ENCODE assay signal across 17 cellular contexts in the genomic region with DNA sequence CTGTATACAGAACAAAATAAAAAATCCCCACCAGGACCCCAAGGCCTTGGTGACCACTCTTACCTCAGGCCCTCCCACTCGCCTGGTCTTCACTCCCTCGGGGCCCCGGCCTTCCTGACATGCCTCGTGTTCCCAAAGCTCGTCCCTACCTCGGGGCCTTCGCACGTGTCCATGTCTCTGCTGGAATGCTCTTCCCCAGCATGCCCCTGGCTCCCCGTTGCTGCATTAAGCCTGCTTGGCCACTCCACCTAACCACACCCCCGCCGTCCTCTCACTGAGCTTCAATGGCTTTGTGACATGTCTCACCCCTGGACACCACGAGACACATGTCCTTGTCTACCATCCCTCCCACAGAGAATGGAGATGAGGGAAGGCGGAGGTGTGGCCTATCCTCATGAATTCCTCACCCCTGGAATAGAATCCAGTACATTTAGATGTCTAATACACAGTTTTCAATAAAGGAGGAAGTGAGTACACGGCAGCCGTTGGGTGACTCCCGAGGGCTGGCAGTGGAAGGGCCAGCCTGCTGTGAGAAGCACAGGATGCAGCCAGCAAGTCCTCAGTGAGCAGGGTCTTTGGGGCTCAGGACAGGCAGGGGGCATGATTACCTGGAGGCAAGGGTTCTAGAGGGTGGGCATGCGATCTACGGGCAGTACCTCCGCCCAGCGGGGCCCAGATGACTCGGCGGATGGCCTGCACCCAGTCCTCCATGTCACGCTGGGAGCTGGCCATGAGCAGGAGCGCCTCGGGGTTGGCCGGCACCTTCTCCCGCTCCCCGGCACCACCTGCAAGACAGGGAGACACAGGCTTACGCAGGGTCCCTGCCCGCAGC.
DNase-seq lines count a peak whose midpoint lies in the region; ATAC-seq and TF ChIP-seq lines count a peak whose summit lies in the region.
"Had no signal": no experiment of that assay in that cellular context is flagged by ENCODE, and none has a peak within 500 bp of the region (broad histone marks: within the 10 kb centered on the region; RNA-seq: fewer than 3 reads in every experiment).

No MANE protein-coding gene starts in this region.

- no peak overlapping the region for H3K4me3 ChIP-seq in HEK293 (ENCODE audit: low read depth, low read length)
- H3K4me3 ChIP-seq in NB4 (ENCODE audit: low read depth, low read length) = no peak overlapping the region

- no peaks in the 10 kb centered on the region for H3K36me3 ChIP-seq in HEK293 (ENCODE audit: control insufficient read depth in 2 of 2, insufficient read depth in 1 of 2, low read length in 2 of 2)
- H3K36me3 ChIP-seq: WERI-Rb-1 had no signal

- POLR2A ChIA-PET in HEK293 (lab: Yijun Ruan, JAX) = no interaction called here

- H3K4me1 ChIP-seq in HEK293 (ENCODE audit: control insufficient read depth, insufficient read depth, low read length) = peaks cover 4% of the 10 kb centered on the region; the same call in 1 of the 2 replicates

- ATAC-seq in GM18870 (IDR thresholded peaks at IDR 0.05; ENCODE audit: unreplicated experiment) (no peak), HG03108 (IDR thresholded peaks at IDR 0.05; ENCODE audit: unreplicated experiment) (no peak), GM18505 (IDR thresholded peaks at IDR 0.05; ENCODE audit: unreplicated experiment) (no peak)
- ATAC-seq: HepG2, left colon, Panc1 had no signal

- intact Hi-C loops in posterior vena cava (cut with DNase I) = no loop called here

- H3K9me3 ChIP-seq in HEK293 (ENCODE audit: control insufficient read depth, insufficient read depth, low read depth, low read length) = no peaks in the 10 kb centered on the region

- TF ChIP-seq POLR2A in NB4 (IDR thresholded peaks at IDR 0.05; ENCODE audit: extremely low read depth, insufficient read length) (no peak), GM18505 (IDR thresholded peaks at IDR 0.05; ENCODE audit: borderline replicate concordance, extremely low read depth, insufficient read depth, insufficient read length) (no peak)

- DNase-seq in NB4 (ENCODE audit: low read depth) (peak; percentile 68), posterior vena cava (ENCODE audit: low spot score) (peak; percentile 76)
- DNase-seq in activated CD8-positive, alpha-beta memory T cell treated with anti-CD3 and anti-CD28 coated beads, Interleukin-2, amount 50 U/mL, for 48 hours = peak; percentile 26
- DNase-seq: activated gamma-delta T cell treated with Interleukin-2 at 50 U/mL for 16 hours; AML-193; aorta; foreskin melanocyte; left colon; NCI-H748 treated with DMSO at 0.1 percent for 48 hours; stimulated activated CD4-positive, alpha-beta T cell treated with anti-CD3 and anti-CD28 coated beads, Interleukin-4, amount 100 ng/mL, for 4 hours; WERI-Rb-1 had no signal

- no peak overlapping the region for H3K27ac ChIP-seq in HEK293 (ENCODE audit: extremely low read depth, low read depth, low read length)
- H3K27ac ChIP-seq: WERI-Rb-1 had no signal

- CTCF ChIA-PET in HEK293 (lab: Yijun Ruan, JAX) = no interaction called here

- no peak for TF ChIP-seq CTCF in HEK293 (tag by site-specific recombination; IDR thresholded peaks at IDR 0.05)
- no peak for TF ChIP-seq CTCF in NB4 (IDR thresholded peaks at IDR 0.05; ENCODE audit: low read depth, low read length)

TF ChIP-seq in HEK293, 187 proteins besides CTCF, POLR2A, EP300 and RAD21:
- TF ChIP-seq, protein P1, sequence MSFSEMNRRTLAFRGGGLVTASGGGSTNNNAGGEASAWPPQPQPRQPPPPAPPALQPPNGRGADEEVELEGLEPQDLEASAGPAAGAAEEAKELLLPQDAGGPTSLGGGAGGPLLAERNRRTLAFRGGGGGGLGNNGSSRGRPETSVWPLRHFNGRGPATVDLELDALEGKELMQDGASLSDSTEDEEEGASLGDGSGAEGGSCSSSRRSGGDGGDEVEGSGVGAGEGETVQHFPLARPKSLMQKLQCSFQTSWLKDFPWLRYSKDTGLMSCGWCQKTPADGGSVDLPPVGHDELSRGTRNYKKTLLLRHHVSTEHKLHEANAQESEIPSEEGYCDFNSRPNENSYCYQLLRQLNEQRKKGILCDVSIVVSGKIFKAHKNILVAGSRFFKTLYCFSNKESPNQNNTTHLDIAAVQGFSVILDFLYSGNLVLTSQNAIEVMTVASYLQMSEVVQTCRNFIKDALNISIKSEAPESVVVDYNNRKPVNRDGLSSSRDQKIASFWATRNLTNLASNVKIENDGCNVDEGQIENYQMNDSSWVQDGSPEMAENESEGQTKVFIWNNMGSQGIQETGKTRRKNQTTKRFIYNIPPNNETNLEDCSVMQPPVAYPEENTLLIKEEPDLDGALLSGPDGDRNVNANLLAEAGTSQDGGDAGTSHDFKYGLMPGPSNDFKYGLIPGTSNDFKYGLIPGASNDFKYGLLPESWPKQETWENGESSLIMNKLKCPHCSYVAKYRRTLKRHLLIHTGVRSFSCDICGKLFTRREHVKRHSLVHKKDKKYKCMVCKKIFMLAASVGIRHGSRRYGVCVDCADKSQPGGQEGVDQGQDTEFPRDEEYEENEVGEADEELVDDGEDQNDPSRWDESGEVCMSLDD (tag by site-specific recombination; IDR thresholded peaks at IDR 0.05) = no peak
- TF ChIP-seq, protein P2, sequence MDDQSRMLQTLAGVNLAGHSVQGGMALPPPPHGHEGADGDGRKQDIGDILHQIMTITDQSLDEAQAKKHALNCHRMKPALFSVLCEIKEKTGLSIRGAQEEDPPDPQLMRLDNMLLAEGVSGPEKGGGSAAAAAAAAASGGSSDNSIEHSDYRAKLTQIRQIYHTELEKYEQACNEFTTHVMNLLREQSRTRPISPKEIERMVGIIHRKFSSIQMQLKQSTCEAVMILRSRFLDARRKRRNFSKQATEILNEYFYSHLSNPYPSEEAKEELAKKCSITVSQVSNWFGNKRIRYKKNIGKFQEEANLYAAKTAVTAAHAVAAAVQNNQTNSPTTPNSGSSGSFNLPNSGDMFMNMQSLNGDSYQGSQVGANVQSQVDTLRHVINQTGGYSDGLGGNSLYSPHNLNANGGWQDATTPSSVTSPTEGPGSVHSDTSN (CRISPR knock-in tag; IDR thresholded peaks at IDR 0.05) = no peak
- peak; percentile 94 for TF ChIP-seq ZIC2 (tag by site-specific recombination; IDR thresholded peaks at IDR 0.05)
- TF ChIP-seq ZNF623 (tag by site-specific recombination; IDR thresholded peaks at IDR 0.05) = peak; percentile 37; the same call in 1 of the 2 replicates
- TF ChIP-seq ZNF19 (tag by site-specific recombination; IDR thresholded peaks at IDR 0.05; ENCODE audit: low read depth) = no peak
TF ChIP-seq in HEK293: peak in this region for 2.

Comparison
In these comparisons a context has a peak if more than half of its experiments do, and no peak if none do; other contexts are left out.
1. DNase-seq: peak in every context shown above with its lines; median percentile 76 in posterior vena cava; 68 in NB4; 26 in activated CD8-positive, alpha-beta memory T cell treated with anti-CD3 and anti-CD28 coated beads, Interleukin-2, amount 50 U/mL, for 48 hours.